Comparison of ENCODE assay signal across 8 cellular contexts in genomic region chr16:81551141-81551808, GRCh38.
DNase-seq lines count a peak whose midpoint lies in the region; ATAC-seq and TF ChIP-seq lines count a peak whose summit lies in the region.

No MANE protein-coding gene starts in this region.

- CTCF ChIA-PET in CD4-positive, alpha-beta T cell (lab: Charles Lee) = no interaction called here

- no peak overlapping the region for H3K23ac ChIP-seq in mesenchymal stem cell (ENCODE audit: low read length in 2 of 2)

- H3K4me2 ChIP-seq in mesenchymal stem cell (ENCODE audit: low read length, poor library complexity, severe bottlenecking) = no peak overlapping the region

- no peak overlapping the region for H3K9ac ChIP-seq in mesenchymal stem cell (ENCODE audit: low read length)

- H3K79me1 ChIP-seq in mesenchymal stem cell (replicated peaks; ENCODE audit: low read length, poor library complexity, severe bottlenecking) = peaks cover 57% of the 10 kb centered on the region

- no peak overlapping the region for H2AFZ ChIP-seq in mesenchymal stem cell (ENCODE audit: low read depth, low read length)

- no peaks in the 10 kb centered on the region for H3K9me3 Mint-ChIP-seq in CD4-positive, alpha-beta T cell
- no peaks in the 10 kb centered on the region for H3K9me3 Mint-ChIP-seq in activated naive CD8-positive, alpha-beta T cell treated with anti-CD3 and anti-CD28 coated beads, Interleukin-2, amount 50 U/mL, for 24 hours

- H3K4me1 ChIP-seq in mesenchymal stem cell (ENCODE audit: control insufficient read depth, insufficient read depth, low read depth, low read length) = peaks cover 31% of the 10 kb centered on the region

- no peaks in the 10 kb centered on the region for H3K27me3 Mint-ChIP-seq in CD4-positive, alpha-beta T cell
- no peaks in the 10 kb centered on the region for H3K27me3 Mint-ChIP-seq in activated naive CD8-positive, alpha-beta T cell treated with anti-CD3 and anti-CD28 coated beads, Interleukin-2, amount 50 U/mL, for 24 hours

- intact Hi-C loops in CD4-positive, alpha-beta T cell (cut with DNase I, micrococcal nuclease) = no loop called here

- peaks cover 0 to 4% of the 10 kb centered on the region in 2 experiments for H3K36me3 ChIP-seq in mesenchymal stem cell (ENCODE audit: control insufficient read depth in 1 of 2, insufficient read depth in 2 of 2, low read depth in 1 of 2, low read length in 2 of 2)

- H3K27ac Mint-ChIP-seq in CD4-positive, alpha-beta T cell = peak overlapping the region; percentile 30
- H3K27ac Mint-ChIP-seq in activated naive CD8-positive, alpha-beta T cell treated with anti-CD3 and anti-CD28 coated beads, Interleukin-2, amount 50 U/mL, for 24 hours = peak overlapping the region; percentile 55

- H4K8ac ChIP-seq in mesenchymal stem cell (ENCODE audit: low read length) = no peak overlapping the region

- peaks cover 59% of the 10 kb centered on the region for H3K4me1 Mint-ChIP-seq in CD4-positive, alpha-beta T cell (ENCODE audit: low read depth)
- peaks cover 53% of the 10 kb centered on the region for H3K4me1 Mint-ChIP-seq in activated naive CD8-positive, alpha-beta T cell treated with anti-CD3 and anti-CD28 coated beads, Interleukin-2, amount 50 U/mL, for 24 hours

- no peak overlapping the region for H3K4me3 ChIP-seq in mesenchymal stem cell (ENCODE audit: insufficient read depth in 1 of 2, low read depth in 1 of 2, low read length in 2 of 2)

- POLR2A ChIA-PET in CD4-positive, alpha-beta T cell (lab: Charles Lee) = no interaction called here

- peak overlapping the region; percentile 30 to 79 for H3K18ac ChIP-seq in mesenchymal stem cell (ENCODE audit: low read depth in 1 of 2, low read length in 2 of 2)

- no peak for TF ChIP-seq CTCF in CD4-positive, alpha-beta T cell (IDR thresholded peaks at IDR 0.05)

- H3K36me3 Mint-ChIP-seq in CD4-positive, alpha-beta T cell (ENCODE audit: low read depth) = peaks cover 2% of the 10 kb centered on the region
- H3K36me3 Mint-ChIP-seq in activated naive CD8-positive, alpha-beta T cell treated with anti-CD3 and anti-CD28 coated beads, Interleukin-2, amount 50 U/mL, for 24 hours (ENCODE audit: low read depth) = no peaks in the 10 kb centered on the region

- H3K4me3 Mint-ChIP-seq in CD4-positive, alpha-beta T cell = no peak overlapping the region
- no peak overlapping the region for H3K4me3 Mint-ChIP-seq in activated naive CD8-positive, alpha-beta T cell treated with anti-CD3 and anti-CD28 coated beads, Interleukin-2, amount 50 U/mL, for 24 hours

- no peaks in the 10 kb centered on the region for H3K9me3 ChIP-seq in CD4-positive, alpha-beta T cell (ENCODE audit: control insufficient read depth, low read length)
- no peaks in the 10 kb centered on the region for H3K9me3 ChIP-seq in mesenchymal stem cell (ENCODE audit: control insufficient read depth, low read length)

- no peak overlapping the region for H2BK5ac ChIP-seq in mesenchymal stem cell (ENCODE audit: low read depth, low read length, poor library complexity, severe bottlenecking)

- WGBS in mesenchymal stem cell = 57% methylated on average over 6 of the region's 6 CpGs

- no peak overlapping the region for H2BK120ac ChIP-seq in mesenchymal stem cell (ENCODE audit: low read depth, low read length)

- no peak overlapping the region for H2AK5ac ChIP-seq in mesenchymal stem cell (ENCODE audit: low read length, severe bottlenecking)

- DNase-seq in CD4-positive, alpha-beta T cell = no peak
- DNase-seq in HK-2 (ENCODE audit: unreplicated experiment) = peak; percentile 22
- no peak for DNase-seq in activated naive CD8-positive, alpha-beta T cell treated with anti-CD3 and anti-CD28 coated beads, Interleukin-2, amount 50 U/mL, for 24 hours
- peak; percentile 80 for DNase-seq in mesenchymal stem cell
- no peak for DNase-seq in DMS114 treated with DMSO at 0.1 percent for 48 hours (lab: John Stamatoyannopoulos, UW; ENCODE audit: unreplicated experiment)

- H3K27me3 ChIP-seq in CD4-positive, alpha-beta T cell (ENCODE audit: control insufficient read depth, insufficient read depth, low read length) = no peaks in the 10 kb centered on the region
- H3K27me3 ChIP-seq in mesenchymal stem cell (ENCODE audit: control insufficient read depth in 1 of 2, insufficient read depth in 1 of 2, low read length in 2 of 2) = no peaks in the 10 kb centered on the region

- H4K91ac ChIP-seq in mesenchymal stem cell (ENCODE audit: low read length) = no peak overlapping the region

- H3K4ac ChIP-seq in mesenchymal stem cell (ENCODE audit: low read depth in 1 of 2, low read length in 2 of 2) = no peak overlapping the region

- H3K27ac ChIP-seq in CD4-positive, alpha-beta T cell (ENCODE audit: low read depth, low read length) = no peak overlapping the region
- no peak overlapping the region for H3K27ac ChIP-seq in mesenchymal stem cell (ENCODE audit: low read length, poor library complexity, severe bottlenecking)

- H2BK15ac ChIP-seq in mesenchymal stem cell (ENCODE audit: low read depth, poor library complexity, severe bottlenecking) = no peak overlapping the region

- no peak overlapping the region for H2BK12ac ChIP-seq in mesenchymal stem cell (ENCODE audit: low read length in 2 of 2)

- ATAC-seq in CD4-positive, alpha-beta T cell (ENCODE audit: poor library complexity) = peak; percentile 41
- peak; percentile 80 for ATAC-seq in activated naive CD8-positive, alpha-beta T cell treated with anti-CD3 and anti-CD28 coated beads, Interleukin-2, amount 50 U/mL, for 24 hours
- ATAC-seq in HG03108 (IDR thresholded peaks at IDR 0.05; ENCODE audit: unreplicated experiment) = no peak
- ATAC-seq in GM18870 (IDR thresholded peaks at IDR 0.05; ENCODE audit: unreplicated experiment) = no peak
- ATAC-seq in GM18511 (IDR thresholded peaks at IDR 0.05; ENCODE audit: unreplicated experiment) = no peak

- H3K14ac ChIP-seq in mesenchymal stem cell (ENCODE audit: low read length in 2 of 2) = no peak overlapping the region

Comparison
In these comparisons a context has a peak if more than half of its experiments do, and no peak if none do; other contexts are left out.
1. ATAC-seq: peak in CD4-positive, alpha-beta T cell (single experiment) and activated naive CD8-positive, alpha-beta T cell treated with anti-CD3 and anti-CD28 coated beads, Interleukin-2, amount 50 U/mL, for 24 hours (single experiment); none in HG03108 (single experiment), GM18870 (single experiment) and GM18511 (single experiment).
2. DNase-seq: peak in HK-2 (single experiment) and mesenchymal stem cell (single experiment); none in CD4-positive, alpha-beta T cell (0 of 10), activated naive CD8-positive, alpha-beta T cell treated with anti-CD3 and anti-CD28 coated beads, Interleukin-2, amount 50 U/mL, for 24 hours (single experiment) and DMS114 treated with DMSO at 0.1 percent for 48 hours (single experiment).